Comparison of ENCODE assay signal across 1 cellular context in genomic region chr16:30930160-30930571, GRCh38.
TF ChIP-seq lines count a peak whose summit lies in the region.

No MANE protein-coding gene starts in this region.

TF ChIP-seq in HepG2, 621 proteins besides CTCF, POLR2A, EP300 and RAD21:
- TF ChIP-seq RBFOX2 (IDR thresholded peaks at IDR 0.05; ENCODE audit: low read depth, low read length) (peak; percentile 56), RBAK (CRISPR knock-in tag; IDR thresholded peaks at IDR 0.05) (no peak), AGO2 (optimal IDR thresholded peaks at IDR 0.05; ENCODE audit: low read depth, low read length) (peak; percentile 65)
- TF ChIP-seq, protein P1, sequence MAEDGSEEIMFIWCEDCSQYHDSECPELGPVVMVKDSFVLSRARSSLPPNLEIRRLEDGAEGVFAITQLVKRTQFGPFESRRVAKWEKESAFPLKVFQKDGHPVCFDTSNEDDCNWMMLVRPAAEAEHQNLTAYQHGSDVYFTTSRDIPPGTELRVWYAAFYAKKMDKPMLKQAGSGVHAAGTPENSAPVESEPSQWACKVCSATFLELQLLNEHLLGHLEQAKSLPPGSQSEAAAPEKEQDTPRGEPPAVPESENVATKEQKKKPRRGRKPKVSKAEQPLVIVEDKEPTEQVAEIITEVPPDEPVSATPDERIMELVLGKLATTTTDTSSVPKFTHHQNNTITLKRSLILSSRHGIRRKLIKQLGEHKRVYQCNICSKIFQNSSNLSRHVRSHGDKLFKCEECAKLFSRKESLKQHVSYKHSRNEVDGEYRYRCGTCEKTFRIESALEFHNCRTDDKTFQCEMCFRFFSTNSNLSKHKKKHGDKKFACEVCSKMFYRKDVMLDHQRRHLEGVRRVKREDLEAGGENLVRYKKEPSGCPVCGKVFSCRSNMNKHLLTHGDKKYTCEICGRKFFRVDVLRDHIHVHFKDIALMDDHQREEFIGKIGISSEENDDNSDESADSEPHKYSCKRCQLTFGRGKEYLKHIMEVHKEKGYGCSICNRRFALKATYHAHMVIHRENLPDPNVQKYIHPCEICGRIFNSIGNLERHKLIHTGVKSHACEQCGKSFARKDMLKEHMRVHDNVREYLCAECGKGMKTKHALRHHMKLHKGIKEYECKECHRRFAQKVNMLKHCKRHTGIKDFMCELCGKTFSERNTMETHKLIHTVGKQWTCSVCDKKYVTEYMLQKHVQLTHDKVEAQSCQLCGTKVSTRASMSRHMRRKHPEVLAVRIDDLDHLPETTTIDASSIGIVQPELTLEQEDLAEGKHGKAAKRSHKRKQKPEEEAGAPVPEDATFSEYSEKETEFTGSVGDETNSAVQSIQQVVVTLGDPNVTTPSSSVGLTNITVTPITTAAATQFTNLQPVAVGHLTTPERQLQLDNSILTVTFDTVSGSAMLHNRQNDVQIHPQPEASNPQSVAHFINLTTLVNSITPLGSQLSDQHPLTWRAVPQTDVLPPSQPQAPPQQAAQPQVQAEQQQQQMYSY (CRISPR knock-in tag; IDR thresholded peaks at IDR 0.05) = no peak
